In the genomic region with DNA sequence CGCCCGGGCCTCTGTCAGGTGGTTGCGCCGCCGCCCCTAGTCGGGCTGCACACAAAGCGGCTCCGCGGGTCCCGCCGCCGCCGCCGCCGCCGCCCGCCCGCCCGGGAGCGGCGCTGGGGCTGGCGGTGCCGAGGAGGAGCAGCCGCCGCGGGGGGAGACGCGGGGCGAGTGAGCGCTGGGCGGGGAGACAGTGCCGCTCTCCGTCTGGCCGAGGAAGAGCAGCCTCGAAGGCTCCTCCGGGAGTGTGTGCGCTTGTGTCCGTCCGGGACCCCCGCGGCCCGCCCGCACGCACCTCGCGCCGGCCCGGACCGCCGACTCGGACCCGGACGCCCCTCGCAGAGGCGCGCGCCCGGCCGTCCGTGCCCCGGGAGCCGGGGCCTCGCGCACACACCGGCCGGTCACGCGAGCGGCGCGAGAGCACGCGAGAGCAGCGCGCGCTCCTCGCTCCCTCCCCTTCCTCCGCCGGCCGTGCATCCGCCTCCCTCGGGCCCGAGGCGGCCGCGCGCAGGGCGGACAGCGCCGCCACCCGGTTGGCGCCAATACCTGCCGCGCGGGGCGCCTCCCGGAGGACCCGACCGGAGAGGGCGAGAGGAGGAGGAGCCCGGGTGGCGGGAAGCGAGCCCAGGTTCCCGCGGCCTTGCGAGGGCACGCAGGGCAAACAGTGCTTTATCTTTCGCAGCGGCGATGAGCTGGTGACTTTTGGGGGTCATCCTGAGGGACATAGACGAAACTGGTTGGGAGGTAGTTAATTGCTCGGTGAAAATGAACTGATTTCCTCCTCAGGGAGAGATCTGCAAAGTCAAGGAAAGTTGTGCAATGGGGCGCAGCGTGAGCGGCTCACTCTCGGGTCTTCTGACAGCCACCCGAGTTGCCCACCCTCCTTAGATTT, we compare ENCODE assay signal across 1 cellular context.
TF ChIP-seq lines count a peak whose summit lies in the region.

A gene with protein sequence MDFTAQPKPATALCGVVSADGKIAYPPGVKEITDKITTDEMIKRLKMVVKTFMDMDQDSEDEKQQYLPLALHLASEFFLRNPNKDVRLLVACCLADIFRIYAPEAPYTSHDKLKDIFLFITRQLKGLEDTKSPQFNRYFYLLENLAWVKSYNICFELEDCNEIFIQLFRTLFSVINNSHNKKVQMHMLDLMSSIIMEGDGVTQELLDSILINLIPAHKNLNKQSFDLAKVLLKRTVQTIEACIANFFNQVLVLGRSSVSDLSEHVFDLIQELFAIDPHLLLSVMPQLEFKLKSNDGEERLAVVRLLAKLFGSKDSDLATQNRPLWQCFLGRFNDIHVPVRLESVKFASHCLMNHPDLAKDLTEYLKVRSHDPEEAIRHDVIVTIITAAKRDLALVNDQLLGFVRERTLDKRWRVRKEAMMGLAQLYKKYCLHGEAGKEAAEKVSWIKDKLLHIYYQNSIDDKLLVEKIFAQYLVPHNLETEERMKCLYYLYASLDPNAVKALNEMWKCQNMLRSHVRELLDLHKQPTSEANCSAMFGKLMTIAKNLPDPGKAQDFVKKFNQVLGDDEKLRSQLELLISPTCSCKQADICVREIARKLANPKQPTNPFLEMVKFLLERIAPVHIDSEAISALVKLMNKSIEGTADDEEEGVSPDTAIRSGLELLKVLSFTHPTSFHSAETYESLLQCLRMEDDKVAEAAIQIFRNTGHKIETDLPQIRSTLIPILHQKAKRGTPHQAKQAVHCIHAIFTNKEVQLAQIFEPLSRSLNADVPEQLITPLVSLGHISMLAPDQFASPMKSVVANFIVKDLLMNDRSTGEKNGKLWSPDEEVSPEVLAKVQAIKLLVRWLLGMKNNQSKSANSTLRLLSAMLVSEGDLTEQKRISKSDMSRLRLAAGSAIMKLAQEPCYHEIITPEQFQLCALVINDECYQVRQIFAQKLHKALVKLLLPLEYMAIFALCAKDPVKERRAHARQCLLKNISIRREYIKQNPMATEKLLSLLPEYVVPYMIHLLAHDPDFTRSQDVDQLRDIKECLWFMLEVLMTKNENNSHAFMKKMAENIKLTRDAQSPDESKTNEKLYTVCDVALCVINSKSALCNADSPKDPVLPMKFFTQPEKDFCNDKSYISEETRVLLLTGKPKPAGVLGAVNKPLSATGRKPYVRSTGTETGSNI (N-terminal part only) (minus strand): TSS at position 423 of the 889 bp plus-strand sequence. CDS start 1,334 bp downstream, outside the sequence.

TF ChIP-seq in K562, 482 proteins besides CTCF, POLR2A, EP300 and RAD21 (continued from another document and continues in another):
- peak; percentile 48 for TF ChIP-seq U2AF1 (optimal IDR thresholded peaks at IDR 0.05; ENCODE audit: low read depth, low read length)
- TF ChIP-seq CBX2 (IDR thresholded peaks at IDR 0.05; ENCODE audit: insufficient read depth, low read length, poor library complexity, severe bottlenecking) = no peak
- no peak for TF ChIP-seq JUNB (CRISPR knock-in tag; conservative IDR thresholded peaks at IDR 0.05)
- TF ChIP-seq, protein P1, sequence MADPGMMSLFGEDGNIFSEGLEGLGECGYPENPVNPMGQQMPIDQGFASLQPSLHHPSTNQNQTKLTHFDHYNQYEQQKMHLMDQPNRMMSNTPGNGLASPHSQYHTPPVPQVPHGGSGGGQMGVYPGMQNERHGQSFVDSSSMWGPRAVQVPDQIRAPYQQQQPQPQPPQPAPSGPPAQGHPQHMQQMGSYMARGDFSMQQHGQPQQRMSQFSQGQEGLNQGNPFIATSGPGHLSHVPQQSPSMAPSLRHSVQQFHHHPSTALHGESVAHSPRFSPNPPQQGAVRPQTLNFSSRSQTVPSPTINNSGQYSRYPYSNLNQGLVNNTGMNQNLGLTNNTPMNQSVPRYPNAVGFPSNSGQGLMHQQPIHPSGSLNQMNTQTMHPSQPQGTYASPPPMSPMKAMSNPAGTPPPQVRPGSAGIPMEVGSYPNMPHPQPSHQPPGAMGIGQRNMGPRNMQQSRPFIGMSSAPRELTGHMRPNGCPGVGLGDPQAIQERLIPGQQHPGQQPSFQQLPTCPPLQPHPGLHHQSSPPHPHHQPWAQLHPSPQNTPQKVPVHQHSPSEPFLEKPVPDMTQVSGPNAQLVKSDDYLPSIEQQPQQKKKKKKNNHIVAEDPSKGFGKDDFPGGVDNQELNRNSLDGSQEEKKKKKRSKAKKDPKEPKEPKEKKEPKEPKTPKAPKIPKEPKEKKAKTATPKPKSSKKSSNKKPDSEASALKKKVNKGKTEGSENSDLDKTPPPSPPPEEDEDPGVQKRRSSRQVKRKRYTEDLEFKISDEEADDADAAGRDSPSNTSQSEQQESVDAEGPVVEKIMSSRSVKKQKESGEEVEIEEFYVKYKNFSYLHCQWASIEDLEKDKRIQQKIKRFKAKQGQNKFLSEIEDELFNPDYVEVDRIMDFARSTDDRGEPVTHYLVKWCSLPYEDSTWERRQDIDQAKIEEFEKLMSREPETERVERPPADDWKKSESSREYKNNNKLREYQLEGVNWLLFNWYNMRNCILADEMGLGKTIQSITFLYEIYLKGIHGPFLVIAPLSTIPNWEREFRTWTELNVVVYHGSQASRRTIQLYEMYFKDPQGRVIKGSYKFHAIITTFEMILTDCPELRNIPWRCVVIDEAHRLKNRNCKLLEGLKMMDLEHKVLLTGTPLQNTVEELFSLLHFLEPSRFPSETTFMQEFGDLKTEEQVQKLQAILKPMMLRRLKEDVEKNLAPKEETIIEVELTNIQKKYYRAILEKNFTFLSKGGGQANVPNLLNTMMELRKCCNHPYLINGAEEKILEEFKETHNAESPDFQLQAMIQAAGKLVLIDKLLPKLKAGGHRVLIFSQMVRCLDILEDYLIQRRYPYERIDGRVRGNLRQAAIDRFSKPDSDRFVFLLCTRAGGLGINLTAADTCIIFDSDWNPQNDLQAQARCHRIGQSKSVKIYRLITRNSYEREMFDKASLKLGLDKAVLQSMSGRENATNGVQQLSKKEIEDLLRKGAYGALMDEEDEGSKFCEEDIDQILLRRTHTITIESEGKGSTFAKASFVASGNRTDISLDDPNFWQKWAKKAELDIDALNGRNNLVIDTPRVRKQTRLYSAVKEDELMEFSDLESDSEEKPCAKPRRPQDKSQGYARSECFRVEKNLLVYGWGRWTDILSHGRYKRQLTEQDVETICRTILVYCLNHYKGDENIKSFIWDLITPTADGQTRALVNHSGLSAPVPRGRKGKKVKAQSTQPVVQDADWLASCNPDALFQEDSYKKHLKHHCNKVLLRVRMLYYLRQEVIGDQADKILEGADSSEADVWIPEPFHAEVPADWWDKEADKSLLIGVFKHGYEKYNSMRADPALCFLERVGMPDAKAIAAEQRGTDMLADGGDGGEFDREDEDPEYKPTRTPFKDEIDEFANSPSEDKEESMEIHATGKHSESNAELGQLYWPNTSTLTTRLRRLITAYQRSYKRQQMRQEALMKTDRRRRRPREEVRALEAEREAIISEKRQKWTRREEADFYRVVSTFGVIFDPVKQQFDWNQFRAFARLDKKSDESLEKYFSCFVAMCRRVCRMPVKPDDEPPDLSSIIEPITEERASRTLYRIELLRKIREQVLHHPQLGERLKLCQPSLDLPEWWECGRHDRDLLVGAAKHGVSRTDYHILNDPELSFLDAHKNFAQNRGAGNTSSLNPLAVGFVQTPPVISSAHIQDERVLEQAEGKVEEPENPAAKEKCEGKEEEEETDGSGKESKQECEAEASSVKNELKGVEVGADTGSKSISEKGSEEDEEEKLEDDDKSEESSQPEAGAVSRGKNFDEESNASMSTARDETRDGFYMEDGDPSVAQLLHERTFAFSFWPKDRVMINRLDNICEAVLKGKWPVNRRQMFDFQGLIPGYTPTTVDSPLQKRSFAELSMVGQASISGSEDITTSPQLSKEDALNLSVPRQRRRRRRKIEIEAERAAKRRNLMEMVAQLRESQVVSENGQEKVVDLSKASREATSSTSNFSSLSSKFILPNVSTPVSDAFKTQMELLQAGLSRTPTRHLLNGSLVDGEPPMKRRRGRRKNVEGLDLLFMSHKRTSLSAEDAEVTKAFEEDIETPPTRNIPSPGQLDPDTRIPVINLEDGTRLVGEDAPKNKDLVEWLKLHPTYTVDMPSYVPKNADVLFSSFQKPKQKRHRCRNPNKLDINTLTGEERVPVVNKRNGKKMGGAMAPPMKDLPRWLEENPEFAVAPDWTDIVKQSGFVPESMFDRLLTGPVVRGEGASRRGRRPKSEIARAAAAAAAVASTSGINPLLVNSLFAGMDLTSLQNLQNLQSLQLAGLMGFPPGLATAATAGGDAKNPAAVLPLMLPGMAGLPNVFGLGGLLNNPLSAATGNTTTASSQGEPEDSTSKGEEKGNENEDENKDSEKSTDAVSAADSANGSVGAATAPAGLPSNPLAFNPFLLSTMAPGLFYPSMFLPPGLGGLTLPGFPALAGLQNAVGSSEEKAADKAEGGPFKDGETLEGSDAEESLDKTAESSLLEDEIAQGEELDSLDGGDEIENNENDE (IDR thresholded peaks at IDR 0.05; ENCODE audit: low read depth, low read length) = no peak
- TF ChIP-seq FUS (optimal IDR thresholded peaks at IDR 0.05; ENCODE audit: low read depth, low read length) = peak; percentile 35
- TF ChIP-seq CHD2 (IDR thresholded peaks at IDR 0.05; ENCODE audit: low read depth, low read length) = peak; percentile 95
- peak; percentile 63 for TF ChIP-seq ZBTB1 (CRISPR knock-in tag; IDR thresholded peaks at IDR 0.05; ENCODE audit: borderline replicate concordance, low read depth)
- TF ChIP-seq POLR2H (tag; IDR thresholded peaks at IDR 0.05; ENCODE audit: low read depth) = 0 out of 2 replicates have a peak, but pooled peaks have one; percentile 46
- TF ChIP-seq CBX8 (IDR thresholded peaks at IDR 0.05; ENCODE audit: borderline replicate concordance, extremely low read depth, low read depth, low read length, poor library complexity, severe bottlenecking) = no peak
- TF ChIP-seq ILF3 (IDR thresholded peaks at IDR 0.05; ENCODE audit: borderline replicate concordance) = no peak
- TF ChIP-seq, protein P2, sequence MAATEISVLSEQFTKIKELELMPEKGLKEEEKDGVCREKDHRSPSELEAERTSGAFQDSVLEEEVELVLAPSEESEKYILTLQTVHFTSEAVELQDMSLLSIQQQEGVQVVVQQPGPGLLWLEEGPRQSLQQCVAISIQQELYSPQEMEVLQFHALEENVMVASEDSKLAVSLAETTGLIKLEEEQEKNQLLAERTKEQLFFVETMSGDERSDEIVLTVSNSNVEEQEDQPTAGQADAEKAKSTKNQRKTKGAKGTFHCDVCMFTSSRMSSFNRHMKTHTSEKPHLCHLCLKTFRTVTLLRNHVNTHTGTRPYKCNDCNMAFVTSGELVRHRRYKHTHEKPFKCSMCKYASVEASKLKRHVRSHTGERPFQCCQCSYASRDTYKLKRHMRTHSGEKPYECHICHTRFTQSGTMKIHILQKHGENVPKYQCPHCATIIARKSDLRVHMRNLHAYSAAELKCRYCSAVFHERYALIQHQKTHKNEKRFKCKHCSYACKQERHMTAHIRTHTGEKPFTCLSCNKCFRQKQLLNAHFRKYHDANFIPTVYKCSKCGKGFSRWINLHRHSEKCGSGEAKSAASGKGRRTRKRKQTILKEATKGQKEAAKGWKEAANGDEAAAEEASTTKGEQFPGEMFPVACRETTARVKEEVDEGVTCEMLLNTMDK (IDR thresholded peaks at IDR 0.05; ENCODE audit: borderline replicate concordance, insufficient read depth, low read depth, low read length, poor library complexity, severe bottlenecking) = peak; percentile 96
- TF ChIP-seq CEBPG (CRISPR knock-in tag; IDR thresholded peaks at IDR 0.05) = peak; percentile 87
- peak; percentile 83 to 97 for TF ChIP-seq CEBPG (tag; conservative IDR thresholded peaks at IDR 0.05 in 1 of 2, IDR thresholded peaks at IDR 0.05 in 1 of 2)
- TF ChIP-seq MTF1 (CRISPR knock-in tag; IDR thresholded peaks at IDR 0.05; ENCODE audit: borderline replicate concordance) = no peak
- TF ChIP-seq, protein P3, sequence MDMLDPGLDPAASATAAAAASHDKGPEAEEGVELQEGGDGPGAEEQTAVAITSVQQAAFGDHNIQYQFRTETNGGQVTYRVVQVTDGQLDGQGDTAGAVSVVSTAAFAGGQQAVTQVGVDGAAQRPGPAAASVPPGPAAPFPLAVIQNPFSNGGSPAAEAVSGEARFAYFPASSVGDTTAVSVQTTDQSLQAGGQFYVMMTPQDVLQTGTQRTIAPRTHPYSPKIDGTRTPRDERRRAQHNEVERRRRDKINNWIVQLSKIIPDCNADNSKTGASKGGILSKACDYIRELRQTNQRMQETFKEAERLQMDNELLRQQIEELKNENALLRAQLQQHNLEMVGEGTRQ (CRISPR knock-in tag; IDR thresholded peaks at IDR 0.05) = no peak
- TF ChIP-seq ZNF75A (CRISPR knock-in tag; IDR thresholded peaks at IDR 0.05) = no peak
- no peak for TF ChIP-seq SAFB2 (IDR thresholded peaks at IDR 0.05; ENCODE audit: borderline replicate concordance, low read depth, low read length, severe bottlenecking)
- no peak for TF ChIP-seq ZNF212 (CRISPR knock-in tag; IDR thresholded peaks at IDR 0.05)
- TF ChIP-seq NFE2 (IDR thresholded peaks at IDR 0.05; ENCODE audit: low read depth) = peak; percentile 25; the same call in 1 of the 2 replicates
- no peak for TF ChIP-seq RBM14 (IDR thresholded peaks at IDR 0.05; ENCODE audit: borderline replicate concordance, insufficient read depth, low read depth, low read length)
- TF ChIP-seq ARID1B (IDR thresholded peaks at IDR 0.05) = peak; percentile 52
- TF ChIP-seq ASH1L (IDR thresholded peaks at IDR 0.05; ENCODE audit: borderline replicate concordance, low read depth, partially characterized antibody) = no peak
- no peak for TF ChIP-seq HDGF (IDR thresholded peaks at IDR 0.05)
- TF ChIP-seq RFX5 (IDR thresholded peaks at IDR 0.05; ENCODE audit: low read depth, low read length) = no peak
- TF ChIP-seq ARNT (IDR thresholded peaks at IDR 0.05) = no peak
- TF ChIP-seq, protein P4, sequence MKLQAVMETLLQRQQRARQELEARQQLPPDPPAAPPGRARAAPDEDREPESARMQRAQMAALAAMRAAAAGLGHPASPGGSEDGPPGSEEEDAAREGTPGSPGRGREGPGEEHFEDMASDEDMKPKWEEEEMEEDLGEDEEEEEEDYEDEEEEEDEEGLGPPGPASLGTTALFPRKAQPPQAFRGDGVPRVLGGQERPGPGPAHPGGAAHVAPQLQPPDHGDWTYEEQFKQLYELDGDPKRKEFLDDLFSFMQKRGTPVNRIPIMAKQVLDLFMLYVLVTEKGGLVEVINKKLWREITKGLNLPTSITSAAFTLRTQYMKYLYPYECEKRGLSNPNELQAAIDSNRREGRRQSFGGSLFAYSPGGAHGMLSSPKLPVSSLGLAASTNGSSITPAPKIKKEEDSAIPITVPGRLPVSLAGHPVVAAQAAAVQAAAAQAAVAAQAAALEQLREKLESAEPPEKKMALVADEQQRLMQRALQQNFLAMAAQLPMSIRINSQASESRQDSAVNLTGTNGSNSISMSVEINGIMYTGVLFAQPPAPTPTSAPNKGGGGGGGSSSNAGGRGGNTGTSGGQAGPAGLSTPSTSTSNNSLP (IDR thresholded peaks at IDR 0.05; ENCODE audit: borderline replicate concordance, low read depth, low read length) = no peak
- TF ChIP-seq, protein P5, sequence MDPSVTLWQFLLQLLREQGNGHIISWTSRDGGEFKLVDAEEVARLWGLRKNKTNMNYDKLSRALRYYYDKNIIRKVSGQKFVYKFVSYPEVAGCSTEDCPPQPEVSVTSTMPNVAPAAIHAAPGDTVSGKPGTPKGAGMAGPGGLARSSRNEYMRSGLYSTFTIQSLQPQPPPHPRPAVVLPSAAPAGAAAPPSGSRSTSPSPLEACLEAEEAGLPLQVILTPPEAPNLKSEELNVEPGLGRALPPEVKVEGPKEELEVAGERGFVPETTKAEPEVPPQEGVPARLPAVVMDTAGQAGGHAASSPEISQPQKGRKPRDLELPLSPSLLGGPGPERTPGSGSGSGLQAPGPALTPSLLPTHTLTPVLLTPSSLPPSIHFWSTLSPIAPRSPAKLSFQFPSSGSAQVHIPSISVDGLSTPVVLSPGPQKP (CRISPR knock-in tag; IDR thresholded peaks at IDR 0.05) = no peak
- no peak for TF ChIP-seq GATA2 (CRISPR knock-in tag; IDR thresholded peaks at IDR 0.05)
